ENCODE assay signal across 18 cellular contexts in genomic region chr5:60827201-60827600, GRCh38. TPM values are rescaled to one million over a fixed set of nuclear protein-coding genes. Genes with fewer than 3 reads are reported as not detected.
A peak's percentile ranks its signal among the peaks of the same experiment; 100 is the strongest.
DNase-seq lines count a peak whose midpoint lies in the region; ATAC-seq, FAIRE-seq and TF ChIP-seq lines count a peak whose summit lies in the region.
"Had no signal": no experiment of that assay in that cellular context is flagged by ENCODE, and none has a peak within 500 bp of the region (broad histone marks: within the 10 kb centered on the region; RNA-seq: fewer than 3 reads in every experiment).

No MANE protein-coding gene starts in this region.

- no peak overlapping the region for H3K27ac ChIP-seq in A549
- no peak overlapping the region for H3K27ac ChIP-seq in MM.1S (ENCODE audit: low read length)
- no peak overlapping the region; the same call in 1 of the 2 replicates for H3K27ac ChIP-seq in GM12878 (ENCODE audit: control insufficient read depth, insufficient read depth)

- H3K4me2 ChIP-seq in A549: peak overlapping the region; percentile 15; the same call in 2 of the 3 replicates
- H3K4me2 ChIP-seq in MM.1S (ENCODE audit: low read depth, low read length): peak overlapping the region; percentile 36
- peak overlapping the region; percentile 24; the same call in 1 of the 2 replicates for H3K4me2 ChIP-seq in GM12878 (ENCODE audit: control insufficient read depth, insufficient read depth)

- FAIRE-seq in A549 (lab: Jason Lieb, UNC) (no peak), G401.6 (lab: Jason Lieb, UNC) (peak; percentile 40), GM12878 (lab: Jason Lieb, UNC) (no peak)

- H3K4me3 Mint-ChIP-seq in activated T-helper 1 cell treated with anti-CD3 and anti-CD28 coated beads, Interleukin-12 subunit alpha, Interleukin-12 subunit beta, Interleukin-2, Interleukin-4 antibody, amounts not matched to agents 30 ng/mL and 10 ng/mL and 1 ng/mL, durations not matched to agents 14 hours and 24 hours and 36 hours: no peak overlapping the region
- H3K4me3 Mint-ChIP-seq: CD4-positive, CD25-positive, alpha-beta regulatory T cell; CD8-positive, alpha-beta T cell; HFFc6 had no signal

- H3K4me3 ChIP-seq in A549 (no peak overlapping the region), MM.1S (ENCODE audit: low read length) (no peak overlapping the region), GM12878 (no peak overlapping the region)
- H3K4me3 ChIP-seq: HAP-1 had no signal

- no peak for TF ChIP-seq CTCF in A549 (IDR thresholded peaks at IDR 0.05)
- no peak for TF ChIP-seq CTCF in MM.1S (IDR thresholded peaks at IDR 0.05; ENCODE audit: low read length)
- TF ChIP-seq CTCF in GM12878 (IDR thresholded peaks at IDR 0.05 in 2 of 3, conservative IDR thresholded peaks at IDR 0.05 in 1 of 3; ENCODE audit: control insufficient read depth in 2 of 3, extremely low read depth in 1 of 3, insufficient read depth in 1 of 3, low read depth in 3 of 3, low read length in 3 of 3): no peak

- CTCF ChIA-PET in A549 (lab: Yijun Ruan, JAX): interaction anchor here (1.3 to 1.8 kb wide), 3 partner anchors 9 to 16 kb away, joined by 3 to 7 read pairs (median 5); partner anchors contain the start of gene ELOVL7
- CTCF ChIA-PET in GM12878 (lab: Yijun Ruan, JAX): interaction anchor here (1.5 to 1.7 kb wide), 2 partner anchors 17 to 138 kb away, joined by 4 read pairs; partner anchors contain the start of gene ELOVL7

- H3K9me3 ChIP-seq in A549: no peaks in the 10 kb centered on the region
- H3K9me3 ChIP-seq in MM.1S (replicated peaks; ENCODE audit: insufficient read depth, low read length): no peaks in the 10 kb centered on the region
- H3K9me3 ChIP-seq in GM12878 (replicated peaks; ENCODE audit: control insufficient read depth, insufficient read depth, low read length): peaks cover 5% of the 10 kb centered on the region; the same call in 1 of the 3 replicates
- H3K9me3 ChIP-seq: Caco-2, HAP-1 had no signal

- H3K79me2 ChIP-seq in MM.1S (ENCODE audit: low read length) (0 out of 2 replicates have a peak, but pooled peaks cover 5% of the 10 kb centered on the region), GM12878 (ENCODE audit: control insufficient read depth, insufficient read depth, low read length) (no peaks in the 10 kb centered on the region)

- H3K36me3 ChIP-seq in MM.1S (replicated peaks; ENCODE audit: insufficient read depth, low read length) (no peaks in the 10 kb centered on the region), GM12878 (ENCODE audit: control insufficient read depth in 2 of 2, insufficient read depth in 2 of 2, low read length in 1 of 2) (no peaks in the 10 kb centered on the region)
- H3K36me3 ChIP-seq: HAP-1 had no signal

- H3K27ac Mint-ChIP-seq in activated T-helper 1 cell treated with anti-CD3 and anti-CD28 coated beads, Interleukin-12 subunit alpha, Interleukin-12 subunit beta, Interleukin-2, Interleukin-4 antibody, amounts not matched to agents 30 ng/mL and 10 ng/mL and 1 ng/mL, durations not matched to agents 14 hours and 24 hours and 36 hours: no peak overlapping the region
- H3K27ac Mint-ChIP-seq: CD4-positive, CD25-positive, alpha-beta regulatory T cell; CD8-positive, alpha-beta T cell; HFFc6 had no signal

- H3K9ac ChIP-seq in MM.1S (ENCODE audit: low read length) (no peak overlapping the region), GM12878 (ENCODE audit: control insufficient read depth, insufficient read depth, low read length) (no peak overlapping the region)

- ATAC-seq in A549 (no peak), GM12878 (no peak)
- ATAC-seq: CD8-positive, alpha-beta T cell had no signal

- POLR2A ChIA-PET in A549 (lab: Yijun Ruan, JAX): no interaction called here
- POLR2A ChIA-PET in GM12878 (lab: Charles Lee): no interaction called here

- TF ChIP-seq EP300 in A549 (IDR thresholded peaks at IDR 0.05) (no peak), GM12878 (IDR thresholded peaks at IDR 0.05; ENCODE audit: borderline replicate concordance in 1 of 2, control insufficient read depth in 1 of 2, low read depth in 2 of 2, low read length in 2 of 2) (no peak)

- no peaks in the 10 kb centered on the region for H3K27me3 Mint-ChIP-seq in activated T-helper 1 cell treated with anti-CD3 and anti-CD28 coated beads, Interleukin-12 subunit alpha, Interleukin-12 subunit beta, Interleukin-2, Interleukin-4 antibody, amounts not matched to agents 30 ng/mL and 10 ng/mL and 1 ng/mL, durations not matched to agents 14 hours and 24 hours and 36 hours (ENCODE audit: insufficient read depth)

- in situ Hi-C loops in GM12878 (cut with MboI): no loop called here

- H3K9me3 Mint-ChIP-seq in activated T-helper 1 cell treated with anti-CD3 and anti-CD28 coated beads, Interleukin-12 subunit alpha, Interleukin-12 subunit beta, Interleukin-2, Interleukin-4 antibody, amounts not matched to agents 30 ng/mL and 10 ng/mL and 1 ng/mL, durations not matched to agents 14 hours and 24 hours and 36 hours: no peaks in the 10 kb centered on the region
- H3K9me3 Mint-ChIP-seq: CD8-positive, alpha-beta T cell; HFFc6 had no signal

- no peaks in the 10 kb centered on the region for H3K36me3 Mint-ChIP-seq in activated T-helper 1 cell treated with anti-CD3 and anti-CD28 coated beads, Interleukin-12 subunit alpha, Interleukin-12 subunit beta, Interleukin-2, Interleukin-4 antibody, amounts not matched to agents 30 ng/mL and 10 ng/mL and 1 ng/mL, durations not matched to agents 14 hours and 24 hours and 36 hours (ENCODE audit: low read depth)
- H3K36me3 Mint-ChIP-seq: CD4-positive, CD25-positive, alpha-beta regulatory T cell; CD8-positive, alpha-beta T cell had no signal

- TF ChIP-seq RAD21 in A549 (conservative IDR thresholded peaks at IDR 0.05 in 1 of 2, IDR thresholded peaks at IDR 0.05 in 1 of 2) (no peak), GM12878 (IDR thresholded peaks at IDR 0.05; ENCODE audit: insufficient read depth, low read depth, low read length) (no peak)

- SMC1A ChIA-PET in GM12878 (lab: Charles Lee; ENCODE audit: uncharacterized antibody, unreplicated experiment): interaction anchor here (1.3 kb wide), 2 partner anchors 10 to 18 kb away, joined by 3 to 5 read pairs; no protein-coding TSS in a partner anchor

- H2AFZ ChIP-seq in MM.1S (ENCODE audit: low read length): no peak overlapping the region
- H2AFZ ChIP-seq in GM12878 (ENCODE audit: control insufficient read depth, low read depth, low read length): no peak overlapping the region

- H3K27me3 ChIP-seq in MM.1S (replicated peaks; ENCODE audit: insufficient read depth, low read length) (no peaks in the 10 kb centered on the region), GM12878 (replicated peaks in 1 of 2; ENCODE audit: control insufficient read depth in 2 of 2, insufficient read depth in 2 of 2, low read length in 1 of 2) (no peaks in the 10 kb centered on the region)

- 94% methylated on average over 1 of the region's 1 CpG for WGBS in A549 (ENCODE audit: missing lambda C conversion rate)
- WGBS in GM12878 (ENCODE audit: insufficient coverage, insufficient replicate concordance, low lambda C conversion rate, missing lambda C conversion rate): 100% methylated on average over 1 of the region's 1 CpG

- intact Hi-C loops in GM12878 (cut with micrococcal nuclease; ENCODE audit: unreplicated experiment): no loop called here
- intact Hi-C loops in activated T-helper 1 cell treated with anti-CD3 and anti-CD28 coated beads, Interleukin-12 subunit alpha, Interleukin-12 subunit beta, Interleukin-2, Interleukin-4 antibody, amounts not matched to agents 30 ng/mL and 10 ng/mL and 1 ng/mL, durations not matched to agents 14 hours and 24 hours and 36 hours (cut with micrococcal nuclease): loop anchor here (5.0 to 10.0 kb wide), 2 partner anchors 130 to 578 kb away; no protein-coding TSS in a partner anchor

- BruUV-seq in GM12878 (replicated peaks; lab: Mats Ljungman, UMichigan): no TSS peak

- no peaks in the 10 kb centered on the region for H3K9me2 ChIP-seq in MM.1S (replicated peaks; ENCODE audit: insufficient read depth, low read length)

- H3K4me1 ChIP-seq in A549 (peaks cover 20% of the 10 kb centered on the region; the same call in 2 of the 3 replicates), MM.1S (ENCODE audit: low read length) (peaks cover 38% of the 10 kb centered on the region), GM12878 (ENCODE audit: control insufficient read depth, insufficient read depth, low read length) (peaks cover 50% of the 10 kb centered on the region)
- H3K4me1 ChIP-seq: Caco-2, HAP-1 had no signal

- H3F3A ChIP-seq in MM.1S (ENCODE audit: insufficient read depth, low read length): peaks cover 18% of the 10 kb centered on the region

- DNase-seq in A549 (ENCODE audit: low read depth in 1 of 2, low spot score in 1 of 2) (no peak), MM.1S (no peak), GM12878 (ENCODE audit: low read depth, low spot score) (no peak), DMS153 (lab: John Stamatoyannopoulos, UW) (no peak)
- no peak for DNase-seq in activated T-helper 1 cell treated with anti-CD3 and anti-CD28 coated beads, Interleukin-12 subunit alpha, Interleukin-12 subunit beta, Interleukin-2, Interleukin-4 antibody, amounts not matched to agents 30 ng/mL and 10 ng/mL and 1 ng/mL, durations not matched to agents 14 hours and 24 hours and 36 hours (ENCODE audit: low spot score)
- no peak for DNase-seq in activated CD8-positive, alpha-beta memory T cell treated with anti-CD3 and anti-CD28 coated beads, Interleukin-2, amount 50 U/mL, for 4 hours
- DNase-seq: 8988T; C1 segment of cervical spinal cord; Caco-2; CD4-positive, CD25-positive, alpha-beta regulatory T cell; CD8-positive, alpha-beta T cell; DND-41; GDM1; GOT3; HFFc6 had no signal

- H4K20me1 ChIP-seq in MM.1S (ENCODE audit: insufficient read depth, low read length) (no peaks in the 10 kb centered on the region), GM12878 (ENCODE audit: control insufficient read depth, insufficient read depth) (no peaks in the 10 kb centered on the region)

- RAD21 ChIA-PET in GM12878 (lab: Charles Lee; ENCODE audit: unreplicated experiment): interaction anchor here (0.7 kb wide), 1 partner anchor 17 kb away, joined by 3 read pairs; the partner anchor contains the start of gene ELOVL7

- H3K4me1 Mint-ChIP-seq in activated T-helper 1 cell treated with anti-CD3 and anti-CD28 coated beads, Interleukin-12 subunit alpha, Interleukin-12 subunit beta, Interleukin-2, Interleukin-4 antibody, amounts not matched to agents 30 ng/mL and 10 ng/mL and 1 ng/mL, durations not matched to agents 14 hours and 24 hours and 36 hours (ENCODE audit: low read depth): peaks cover 31% of the 10 kb centered on the region
- H3K4me1 Mint-ChIP-seq: CD4-positive, CD25-positive, alpha-beta regulatory T cell had no signal

- TF ChIP-seq POLR2A in A549 (IDR thresholded peaks at IDR 0.05; ENCODE audit: low read length): no peak
- TF ChIP-seq POLR2A in GM12878 (IDR thresholded peaks at IDR 0.05; ENCODE audit: low read depth, low read length): no peak

RNA-seq across cellular contexts. Expression of gene ELOVL7, which starts 16.9 kb away (rescaled TPM):
- polyA plus RNA-seq in A549 (2011; rRNA removed): 11.7 and 12.3 TPM in 2 replicates
- polyA plus RNA-seq in A549 (2012; cell fraction: cytosol; rRNA removed): 2.6 and 2.8 TPM in 2 replicates
- polyA plus RNA-seq in A549 (2012; cell fraction: nucleus; rRNA removed): 2.4 and 3.3 TPM in 2 replicates
- 8.2 to 9.1 TPM (median 8.3 TPM) in 3 replicates for polyA plus RNA-seq in A549 (2017; fragmentation: RNase III; extraction: RNeasy Plus Mini Kit Qiagen cat#74134 plus additional on column Dnase treatment)
- 6.2 and 8.2 TPM in 2 replicates for polyA minus RNA-seq in A549 (2011; rRNA and poly(A)+ RNA removed)
- total RNA-seq in GM12878 (2013; cell fraction: nucleolus; rRNA removed): 1.3 and 2.9 TPM in 2 replicates
- 0.68 and 1.3 TPM in 2 replicates for total RNA-seq in GM12878 (2014; rRNA removed)
- 0.97 and 1.1 TPM in 2 replicates for total RNA-seq in GM12878 (2014; rRNA removed; fragmentation: Illumina TruSeq; extraction: Trizol)
- total RNA-seq in GM12878 (2021): 0.95 and 1.1 TPM in 2 replicates
- polyA plus RNA-seq in GM12878 (2011; ENCODE audit: low read depth): 0.52 TPM
- 0.27 and 1.0 TPM in 2 replicates for polyA plus RNA-seq in GM12878 (2011; rRNA removed)
- 0.13 and 0.18 TPM in 2 replicates for polyA plus RNA-seq in GM12878 (2011; cell fraction: cytosol; rRNA removed)
- 1.1 and 1.2 TPM in 2 replicates for polyA plus RNA-seq in GM12878 (2011; cell fraction: nucleus; rRNA removed)
- 0.24 and 0.31 TPM in 2 replicates for polyA plus RNA-seq in GM12878 (2012)
- polyA plus RNA-seq in GM12878 (2014; fragmentation: Illumina TruSeq; extraction: Trizol): 0.78 and 0.90 TPM in 2 replicates
- under 1 TPM; 0.26 to 0.27 TPM for polyA plus RNA-seq in GM12878 (2014; fragmentation: Nextera tagmentation; extraction: Ambion mirVana)
- polyA plus RNA-seq in GM12878 (2014; rRNA removed): 0.44 and 1.1 TPM in 2 replicates
- 1 to 10 TPM; 1.1 to 1.2 TPM for polyA plus RNA-seq in GM12878 (2016; fragmentation: Nextera tagmentation; extraction: Ambion mirVana)
- polyA minus RNA-seq in GM12878 (2011; rRNA and poly(A)+ RNA removed): 0.21 and 0.73 TPM in 2 replicates
- polyA minus RNA-seq in GM12878 (2011; cell fraction: cytosol; rRNA and poly(A)+ RNA removed): not detected in 2 replicates
- polyA minus RNA-seq in GM12878 (2011; cell fraction: nucleus; rRNA and poly(A)+ RNA removed): 0.12 and 0.19 TPM in 2 replicates
- total RNA-seq in activated T-helper 1 cell treated with anti-CD3 and anti-CD28 coated beads, Interleukin-12 subunit alpha, Interleukin-12 subunit beta, Interleukin-2, Interleukin-4 antibody, amounts not matched to agents 30 ng/mL and 10 ng/mL and 1 ng/mL, durations not matched to agents 14 hours and 24 hours and 36 hours: 0.34 and 0.49 TPM in 2 replicates
- total RNA-seq: A673; CD8-positive, alpha-beta T cell had no signal
- polyA plus RNA-seq: CD4-positive, CD25-positive, alpha-beta regulatory T cell had no signal
